8 cellular contexts compared by ENCODE assay signal in the genomic region with DNA sequence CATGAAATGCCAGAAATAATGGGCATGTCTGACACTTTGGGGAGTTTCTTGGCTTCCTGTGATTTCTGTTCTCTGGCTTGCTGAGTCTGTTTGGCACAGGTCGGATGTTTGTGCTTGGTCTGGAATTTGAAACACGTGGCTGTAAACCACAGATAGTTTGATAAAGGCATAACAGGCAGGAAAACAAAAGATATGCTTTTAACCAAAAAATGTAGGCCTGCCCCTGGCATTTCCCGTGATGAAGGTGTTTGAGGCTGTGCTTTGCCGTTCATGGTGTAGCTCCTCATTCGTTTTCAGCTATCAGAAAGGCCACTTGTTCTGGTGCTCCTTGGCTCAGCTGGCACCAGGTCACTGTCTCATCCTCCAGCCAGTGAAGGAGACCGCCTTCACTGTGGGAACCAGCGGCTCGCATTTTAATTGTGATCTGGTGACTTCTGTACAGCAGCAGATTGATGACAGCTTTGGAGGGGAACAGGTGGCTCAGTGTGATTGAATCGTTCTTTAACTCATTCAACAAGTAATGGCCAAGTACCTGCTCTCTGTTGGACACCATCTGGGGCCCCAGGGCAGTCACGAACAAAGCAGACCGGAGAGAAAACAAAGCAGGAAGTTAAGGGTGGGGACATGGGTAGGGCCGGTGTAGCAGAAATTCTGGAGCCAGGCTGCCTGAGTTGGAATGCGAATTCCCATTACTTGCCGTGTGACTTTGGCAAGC.
DNase-seq lines count a peak whose midpoint lies in the region; ATAC-seq, FAIRE-seq and TF ChIP-seq lines count a peak whose summit lies in the region.

No MANE protein-coding gene starts in this region.

- POLR2A ChIA-PET in K562 (lab: Yijun Ruan, JAX), result interaction anchor here (0.7 to 1.3 kb wide), 3 partner anchors 11 to 16 kb away, joined by 4 to 5 read pairs (median 4); no protein-coding TSS in a partner anchor

- DNase-seq in G401 (ENCODE audit: low spot score) (peak; percentile 41), NCI-H226 (peak; percentile 77), K562 (ENCODE audit: extremely low read depth in 1 of 4, low spot score in 3 of 4) (peak; percentile 30 to 55 (median 46)), kidney glomerular epithelial cell (lab: John Stamatoyannopoulos, UW) (peak; percentile 26), suprapubic skin (ENCODE audit: low spot score in 2 of 2) (no peak), NCI-H1436 (lab: John Stamatoyannopoulos, UW) (no peak), middle frontal gyrus (ENCODE audit: extremely low spot score, low spot score) (no peak)

- TF ChIP-seq CTCF in K562 (IDR thresholded peaks at IDR 0.05 in 2 of 3, conservative IDR thresholded peaks at IDR 0.05 in 1 of 3; ENCODE audit: insufficient read depth in 2 of 3, low read depth in 1 of 3, low read length in 3 of 3) (no peak), suprapubic skin (IDR thresholded peaks at IDR 0.05) (no peak)

- intact Hi-C loops in K562 (cut with micrococcal nuclease), result loop anchor here (5.0 kb wide), 1 partner anchor 36 kb away; no protein-coding TSS in a partner anchor

- WGBS in K562 (ENCODE audit: insufficient coverage, low coverage, missing lambda C conversion rate), result 13% methylated on average over 13 of the region's 14 CpGs
- 11% methylated on average over 14 of the region's 14 CpGs for WGBS in suprapubic skin

- H3K9ac ChIP-seq in K562 (ENCODE audit: insufficient read depth in 1 of 2, low read depth in 2 of 2, low read length in 2 of 2), result peak overlapping the region; percentile 1 to 6; a peak in 1 of 4 replicates

- peak; percentile 67 for FAIRE-seq in K562 (lab: Jason Lieb, UNC)

- peaks cover 96% of the 10 kb centered on the region for H3K79me2 ChIP-seq in K562 (ENCODE audit: control insufficient read depth, insufficient read depth, low read length)

- in situ Hi-C loops in G401 (cut with HindIII; ENCODE audit: low sequenced_read_pairs), result no loop called here
- in situ Hi-C loops in K562 (cut with MboI), result no loop called here

- no peak overlapping the region for H3K4me3 ChIP-seq in K562
- H3K4me3 ChIP-seq in suprapubic skin, result no peak overlapping the region

- CTCF ChIA-PET in K562 (lab: Yijun Ruan, JAX; ENCODE audit: low intra/inter-chr PET ratio), result no interaction called here

- peaks cover 36 to 61% of the 10 kb centered on the region in 2 experiments for H3K4me1 ChIP-seq in K562 (replicated peaks in 1 of 2; ENCODE audit: control insufficient read depth in 2 of 2, insufficient read depth in 2 of 2, low read length in 2 of 2)
- H3K4me1 ChIP-seq in suprapubic skin, result peaks cover 61% of the 10 kb centered on the region

- peak overlapping the region; percentile 33; the same call in 2 of the 3 replicates for H3K27ac ChIP-seq in K562 (ENCODE audit: extremely low read depth, low read depth, low read length)
- H3K27ac ChIP-seq in suprapubic skin, result peak overlapping the region; percentile 69

- H3K9me3 ChIP-seq in K562 (replicated peaks; ENCODE audit: control insufficient read depth, insufficient read depth, low read depth, low read length) (peaks cover 8% of the 10 kb centered on the region), suprapubic skin (peaks cover 18% of the 10 kb centered on the region)

- peaks cover 28% of the 10 kb centered on the region for H4K20me1 ChIP-seq in K562 (replicated peaks; ENCODE audit: control insufficient read depth, insufficient read depth, low read length)

- ATAC-seq in K562, result peak; percentile 50
- ATAC-seq in GM19023 (IDR thresholded peaks at IDR 0.05; ENCODE audit: unreplicated experiment), result no peak

- no peak for TF ChIP-seq POLR2A in K562 (conservative IDR thresholded peaks at IDR 0.05)
- no peak for TF ChIP-seq POLR2A in suprapubic skin (IDR thresholded peaks at IDR 0.05)

- H3K9me1 ChIP-seq in K562 (ENCODE audit: control insufficient read depth, insufficient read depth, low read length), result peaks cover 3% of the 10 kb centered on the region

- H2AFZ ChIP-seq in K562 (ENCODE audit: low read depth, low read length), result no peak overlapping the region

- TF ChIP-seq EP300 in K562 (IDR thresholded peaks at IDR 0.05; ENCODE audit: low read length) (no peak), suprapubic skin (IDR thresholded peaks at IDR 0.05) (no peak)

- no peak for TF ChIP-seq RAD21 in K562 (CRISPR knock-in tag; conservative IDR thresholded peaks at IDR 0.05 in 1 of 2, IDR thresholded peaks at IDR 0.05 in 1 of 2)

- H3K27me3 ChIP-seq in K562 (ENCODE audit: control insufficient read depth in 2 of 2, insufficient read depth in 2 of 2, low read length in 2 of 2), result no peaks in the 10 kb centered on the region
- no peaks in the 10 kb centered on the region for H3K27me3 ChIP-seq in suprapubic skin

- no TSS peak for BruUV-seq in K562 (replicated peaks; lab: Mats Ljungman, UMichigan)

- peaks cover 2% of the 10 kb centered on the region; the same call in 1 of the 3 replicates for H3K36me3 ChIP-seq in K562 (ENCODE audit: control insufficient read depth, insufficient read depth, low read length)
- H3K36me3 ChIP-seq in suprapubic skin, result no peaks in the 10 kb centered on the region

- peak overlapping the region; percentile 61 for H3K4me2 ChIP-seq in K562 (ENCODE audit: insufficient read depth, low read length)

TF ChIP-seq in K562, 482 proteins besides CTCF, POLR2A, EP300 and RAD21 (continues in another document):
- no peak for TF ChIP-seq SETDB1 (IDR thresholded peaks at IDR 0.05; ENCODE audit: low read length)
- TF ChIP-seq, protein P1, sequence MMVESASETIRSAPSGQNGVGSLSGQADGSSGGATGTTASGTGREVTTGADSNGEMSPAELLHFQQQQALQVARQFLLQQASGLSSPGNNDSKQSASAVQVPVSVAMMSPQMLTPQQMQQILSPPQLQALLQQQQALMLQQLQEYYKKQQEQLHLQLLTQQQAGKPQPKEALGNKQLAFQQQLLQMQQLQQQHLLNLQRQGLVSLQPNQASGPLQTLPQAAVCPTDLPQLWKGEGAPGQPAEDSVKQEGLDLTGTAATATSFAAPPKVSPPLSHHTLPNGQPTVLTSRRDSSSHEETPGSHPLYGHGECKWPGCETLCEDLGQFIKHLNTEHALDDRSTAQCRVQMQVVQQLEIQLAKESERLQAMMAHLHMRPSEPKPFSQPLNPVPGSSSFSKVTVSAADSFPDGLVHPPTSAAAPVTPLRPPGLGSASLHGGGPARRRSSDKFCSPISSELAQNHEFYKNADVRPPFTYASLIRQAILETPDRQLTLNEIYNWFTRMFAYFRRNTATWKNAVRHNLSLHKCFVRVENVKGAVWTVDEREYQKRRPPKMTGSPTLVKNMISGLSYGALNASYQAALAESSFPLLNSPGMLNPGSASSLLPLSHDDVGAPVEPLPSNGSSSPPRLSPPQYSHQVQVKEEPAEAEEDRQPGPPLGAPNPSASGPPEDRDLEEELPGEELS (CRISPR knock-in tag; IDR thresholded peaks at IDR 0.05; ENCODE audit: borderline replicate concordance), result no peak
- TF ChIP-seq ATF7 (IDR thresholded peaks at IDR 0.05), result no peak
- TF ChIP-seq ERF (CRISPR knock-in tag; IDR thresholded peaks at IDR 0.05), result no peak
- TF ChIP-seq ZNF695 (CRISPR knock-in tag; IDR thresholded peaks at IDR 0.05), result no peak
- TF ChIP-seq ZNF778 (CRISPR knock-in tag; IDR thresholded peaks at IDR 0.05), result no peak
- TF ChIP-seq E2F3 (CRISPR knock-in tag; IDR thresholded peaks at IDR 0.05), result no peak
- TF ChIP-seq HDAC8 (tag; IDR thresholded peaks at IDR 0.05), result 0 out of 2 replicates have a peak, but pooled peaks have one; percentile 22
- TF ChIP-seq TCF7 (IDR thresholded peaks at IDR 0.05; ENCODE audit: borderline replicate concordance), result no peak
- TF ChIP-seq ZFX (CRISPR knock-in tag; IDR thresholded peaks at IDR 0.05), result no peak; the same call in 1 of the 2 replicates
- TF ChIP-seq NR2C2 (CRISPR knock-in tag; IDR thresholded peaks at IDR 0.05), result no peak
- TF ChIP-seq NR2C2 (tag; IDR thresholded peaks at IDR 0.05), result peak; percentile 19; the same call in 1 of the 2 replicates
- TF ChIP-seq OTX1 (CRISPR knock-in tag; IDR thresholded peaks at IDR 0.05), result no peak
- TF ChIP-seq, protein P2, sequence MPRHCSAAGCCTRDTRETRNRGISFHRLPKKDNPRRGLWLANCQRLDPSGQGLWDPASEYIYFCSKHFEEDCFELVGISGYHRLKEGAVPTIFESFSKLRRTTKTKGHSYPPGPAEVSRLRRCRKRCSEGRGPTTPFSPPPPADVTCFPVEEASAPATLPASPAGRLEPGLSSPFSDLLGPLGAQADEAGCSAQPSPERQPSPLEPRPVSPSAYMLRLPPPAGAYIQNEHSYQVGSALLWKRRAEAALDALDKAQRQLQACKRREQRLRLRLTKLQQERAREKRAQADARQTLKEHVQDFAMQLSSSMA (CRISPR knock-in tag; IDR thresholded peaks at IDR 0.05), result no peak
- no peak for TF ChIP-seq BRCA1 (IDR thresholded peaks at IDR 0.05)
- TF ChIP-seq BRCA1 (CRISPR knock-in tag; IDR thresholded peaks at IDR 0.05), result no peak
- TF ChIP-seq NR2C1 (IDR thresholded peaks at IDR 0.05), result no peak
- no peak for TF ChIP-seq NR2C1 (tag; IDR thresholded peaks at IDR 0.05)
- no peak for TF ChIP-seq EHMT2 (IDR thresholded peaks at IDR 0.05)
- TF ChIP-seq CXXC5 (CRISPR knock-in tag; IDR thresholded peaks at IDR 0.05), result 0 out of 2 replicates have a peak, but pooled peaks have one; percentile 12
- peak; percentile 57; the same call in 1 of the 2 replicates for TF ChIP-seq CTBP1 (IDR thresholded peaks at IDR 0.05; ENCODE audit: borderline replicate concordance)
- no peak for TF ChIP-seq KLF13 (tag; IDR thresholded peaks at IDR 0.05; ENCODE audit: borderline replicate concordance, low read depth)

Comparison
In these comparisons a context has a peak if more than half of its experiments do, and no peak if none do; other contexts are left out.
1. DNase-seq: peak in G401 (single experiment), NCI-H226 (single experiment), K562 (4 of 4) and kidney glomerular epithelial cell (single experiment); none in suprapubic skin (0 of 2), NCI-H1436 (single experiment) and middle frontal gyrus (single experiment).